11 cellular contexts compared by ENCODE assay signal in genomic region chr13:21043898-21044297, GRCh38. TPM values are rescaled to one million over a fixed set of nuclear protein-coding genes. Genes with fewer than 3 reads are reported as not detected.
A peak's percentile ranks its signal among the peaks of the same experiment; 100 is the strongest.
DNase-seq lines count a peak whose midpoint lies in the region; ATAC-seq and TF ChIP-seq lines count a peak whose summit lies in the region.
"Had no signal": no experiment of that assay in that cellular context is flagged by ENCODE, and none has a peak within 500 bp of the region (broad histone marks: within the 10 kb centered on the region; RNA-seq: fewer than 3 reads in every experiment).

No MANE protein-coding gene starts in this region.

- no peak overlapping the region for H2BK120ac ChIP-seq in IMR-90 (ENCODE audit: low read depth, low read length)

- H3K4me1 ChIP-seq in IMR-90 (ENCODE audit: control insufficient read depth, insufficient read depth, low read length): peaks cover 38% of the 10 kb centered on the region
- H3K4me1 ChIP-seq in esophagus muscularis mucosa: peaks cover 82 to 100% (median 99%) of the 10 kb centered on the region in 4 donors
- H3K4me1 ChIP-seq in transverse colon: peaks cover 14 to 61% (median 35%) of the 10 kb centered on the region in 4 donors
- H3K4me1 ChIP-seq: foreskin keratinocyte had no signal

- H4K8ac ChIP-seq in IMR-90 (ENCODE audit: low read depth in 2 of 2, low read length in 2 of 2): no peak overlapping the region

- dilution Hi-C loops in IMR-90 (cut with HindIII; ENCODE audit: low sequenced_read_pairs, unreplicated experiment): no loop called here

- DNase-seq in IMR-90: peak; percentile 96
- DNase-seq in esophagus muscularis mucosa (ENCODE audit: extremely low spot score): no peak
- peak; percentile 24 for DNase-seq in mucosa of gallbladder (ENCODE audit: low spot score)
- DNase-seq in transverse colon: no peak
- DNase-seq in glutamatergic neuron: no peak
- DNase-seq in kidney tubule cell (ENCODE audit: low spot score): no peak
- no peak for DNase-seq in activated T-helper 1 cell treated with anti-CD3 and anti-CD28 coated beads, Interleukin-12 subunit alpha, Interleukin-12 subunit beta, Interleukin-2, Interleukin-4 antibody, amounts not matched to agents 30 ng/mL and 10 ng/mL and 1 ng/mL, durations not matched to agents 14 hours and 24 hours and 36 hours (ENCODE audit: low spot score)
- DNase-seq: foreskin keratinocyte, NCI-H1930 had no signal

- H3K56ac ChIP-seq in IMR-90 (ENCODE audit: extremely low read depth, insufficient read depth, low read length): no peak overlapping the region

- H2BK20ac ChIP-seq in IMR-90 (ENCODE audit: low read depth, low read length): no peak overlapping the region

- intact Hi-C loops in IMR-90 (cut with micrococcal nuclease) (loop anchor here (1.0 to 5.0 kb wide), 4 partner anchors 29 to 101 kb away; no protein-coding TSS in a partner anchor), esophagus muscularis mucosa (cut with DNase I) (no loop called here), transverse colon (cut with DNase I; ENCODE audit: low total_unique reads) (no loop called here)
- intact Hi-C loops in activated T-helper 1 cell treated with anti-CD3 and anti-CD28 coated beads, Interleukin-12 subunit alpha, Interleukin-12 subunit beta, Interleukin-2, Interleukin-4 antibody, amounts not matched to agents 30 ng/mL and 10 ng/mL and 1 ng/mL, durations not matched to agents 14 hours and 24 hours and 36 hours (cut with micrococcal nuclease): no loop called here

- peaks cover 4% of the 10 kb centered on the region for H3K27me3 Mint-ChIP-seq in glutamatergic neuron (ENCODE audit: unreplicated experiment)
- H3K27me3 Mint-ChIP-seq in activated T-helper 1 cell treated with anti-CD3 and anti-CD28 coated beads, Interleukin-12 subunit alpha, Interleukin-12 subunit beta, Interleukin-2, Interleukin-4 antibody, amounts not matched to agents 30 ng/mL and 10 ng/mL and 1 ng/mL, durations not matched to agents 14 hours and 24 hours and 36 hours (ENCODE audit: insufficient read depth): peaks cover 6% of the 10 kb centered on the region

- peaks cover 30% of the 10 kb centered on the region for H3K9me1 ChIP-seq in IMR-90 (ENCODE audit: insufficient read depth, low read length)

- peak overlapping the region; percentile 85 for H2BK5ac ChIP-seq in IMR-90 (ENCODE audit: low read depth, low read length, poor library complexity, severe bottlenecking)

- no peaks in the 10 kb centered on the region for H3K36me3 Mint-ChIP-seq in glutamatergic neuron (ENCODE audit: unreplicated experiment)
- H3K36me3 Mint-ChIP-seq in activated T-helper 1 cell treated with anti-CD3 and anti-CD28 coated beads, Interleukin-12 subunit alpha, Interleukin-12 subunit beta, Interleukin-2, Interleukin-4 antibody, amounts not matched to agents 30 ng/mL and 10 ng/mL and 1 ng/mL, durations not matched to agents 14 hours and 24 hours and 36 hours (ENCODE audit: low read depth): no peaks in the 10 kb centered on the region

- BruUV-seq in IMR-90 (replicated peaks; lab: Mats Ljungman, UMichigan): no TSS peak

- no peak for TF ChIP-seq CTCF in IMR-90 (conservative IDR thresholded peaks at IDR 0.05; ENCODE audit: low read depth, low read length)
- TF ChIP-seq CTCF in esophagus muscularis mucosa (IDR thresholded peaks at IDR 0.05): no peak
- no peak for TF ChIP-seq CTCF in transverse colon (IDR thresholded peaks at IDR 0.05)
- no peak for TF ChIP-seq CTCF in glutamatergic neuron (IDR thresholded peaks at IDR 0.05; ENCODE audit: partially characterized antibody, unreplicated experiment)

- H4K91ac ChIP-seq in IMR-90 (ENCODE audit: insufficient read depth, low read depth, low read length): no peak overlapping the region

- H3K4ac ChIP-seq in IMR-90 (ENCODE audit: low read depth, low read length): no peak overlapping the region

- no peak overlapping the region for H2AK5ac ChIP-seq in IMR-90 (ENCODE audit: low read depth, low read length)

- TF ChIP-seq POLR2A in IMR-90 (IDR thresholded peaks at IDR 0.05; ENCODE audit: low read depth, low read length) (no peak), esophagus muscularis mucosa (IDR thresholded peaks at IDR 0.05; ENCODE audit: low read depth) (no peak), transverse colon (IDR thresholded peaks at IDR 0.05) (no peak)

- TF ChIP-seq EP300 in esophagus muscularis mucosa (IDR thresholded peaks at IDR 0.05): peak; percentile 41
- peak; percentile 10 for TF ChIP-seq EP300 in transverse colon (IDR thresholded peaks at IDR 0.05; ENCODE audit: low read depth)

- CTCF ChIA-PET in IMR-90 (lab: Yijun Ruan, JAX): interaction anchor here (1.1 to 1.9 kb wide), 2 partner anchors 13 to 28 kb away, joined by 3 to 5 read pairs; no protein-coding TSS in a partner anchor

- ATAC-seq in IMR-90 (ENCODE audit: low read depth): peak; percentile 91
- ATAC-seq in GM18870 (IDR thresholded peaks at IDR 0.05; ENCODE audit: unreplicated experiment): no peak
- ATAC-seq: foreskin keratinocyte had no signal

- no peak overlapping the region for H2AFZ ChIP-seq in IMR-90 (replicated peaks; ENCODE audit: low read length, poor library complexity)

- H3K4me2 ChIP-seq in IMR-90 (ENCODE audit: low read depth, low read length): peak overlapping the region; percentile 53; the same call in 1 of the 2 replicates

- H2BK15ac ChIP-seq in IMR-90 (ENCODE audit: low read depth, low read length): no peak overlapping the region

- H3K9me3 Mint-ChIP-seq in glutamatergic neuron (ENCODE audit: unreplicated experiment): peaks cover 1% of the 10 kb centered on the region
- H3K9me3 Mint-ChIP-seq in activated T-helper 1 cell treated with anti-CD3 and anti-CD28 coated beads, Interleukin-12 subunit alpha, Interleukin-12 subunit beta, Interleukin-2, Interleukin-4 antibody, amounts not matched to agents 30 ng/mL and 10 ng/mL and 1 ng/mL, durations not matched to agents 14 hours and 24 hours and 36 hours: no peaks in the 10 kb centered on the region

- H3K79me1 ChIP-seq in IMR-90 (ENCODE audit: low read depth in 1 of 2, low read length in 2 of 2): peaks cover 16 to 71% of the 10 kb centered on the region in 2 experiments

- H3K27me3 ChIP-seq in IMR-90 (ENCODE audit: control insufficient read depth, insufficient read depth, low read length): no peaks in the 10 kb centered on the region
- no peaks in the 10 kb centered on the region for H3K27me3 ChIP-seq in esophagus muscularis mucosa
- no peaks in the 10 kb centered on the region for H3K27me3 ChIP-seq in transverse colon
- H3K27me3 ChIP-seq: foreskin keratinocyte had no signal

- no peak overlapping the region for H3K14ac ChIP-seq in IMR-90 (replicated peaks; ENCODE audit: low read depth, low read length)

- no peak overlapping the region for H2AK9ac ChIP-seq in IMR-90 (replicated peaks; ENCODE audit: low read depth, low read length, poor library complexity)

- in situ Hi-C loops in IMR-90 (cut with MboI; ENCODE audit: low sequenced_read_pairs) (no loop called here), transverse colon (cut with MboI; ENCODE audit: low pct_ligation_motif_present in 1 of 4, low pct_unique_long_range_greater_than_20kb in 1 of 4, low sequenced_read_pairs in 3 of 4) (no loop called here)

- H3K36me3 ChIP-seq in IMR-90 (ENCODE audit: control insufficient read depth, insufficient read depth, low read length) (peaks cover 40% of the 10 kb centered on the region), esophagus muscularis mucosa (peaks cover 0 to 11% (median 3%) of the 10 kb centered on the region in 4 donors), transverse colon (no peaks in the 10 kb centered on the region)

- no peak overlapping the region for H3K4me3 ChIP-seq in IMR-90 (ENCODE audit: insufficient read depth, low read depth, low read length)
- H3K4me3 ChIP-seq in esophagus muscularis mucosa: no peak overlapping the region
- H3K4me3 ChIP-seq in transverse colon: no peak overlapping the region
- H3K4me3 ChIP-seq: skin epidermis had no signal

- POLR2A ChIA-PET in IMR-90 (lab: Charles Lee; ENCODE audit: unreplicated experiment): no interaction called here

- no peak overlapping the region for H3K27ac Mint-ChIP-seq in glutamatergic neuron (ENCODE audit: unreplicated experiment)
- H3K27ac Mint-ChIP-seq in activated T-helper 1 cell treated with anti-CD3 and anti-CD28 coated beads, Interleukin-12 subunit alpha, Interleukin-12 subunit beta, Interleukin-2, Interleukin-4 antibody, amounts not matched to agents 30 ng/mL and 10 ng/mL and 1 ng/mL, durations not matched to agents 14 hours and 24 hours and 36 hours: no peak overlapping the region

- no peak overlapping the region for H3K9ac ChIP-seq in IMR-90 (ENCODE audit: low read depth, low read length)

- H3K9me3 ChIP-seq in IMR-90 (ENCODE audit: control insufficient read depth, insufficient read depth, low read length) (no peaks in the 10 kb centered on the region), esophagus muscularis mucosa (no peaks in the 10 kb centered on the region), transverse colon (no peaks in the 10 kb centered on the region)

- no peak; the same call in 1 of the 2 replicates for TF ChIP-seq RAD21 in IMR-90 (IDR thresholded peaks at IDR 0.05; ENCODE audit: low read length)

- 0% methylated on average over 1 of the region's 2 CpGs; no CpG with 5 or more reads in 1 of the 2 experiments for WGBS in IMR-90 (ENCODE audit: extremely low coverage in 2 of 2, insufficient read length in 1 of 2), 2 experiments
- WGBS in esophagus muscularis mucosa: 23% methylated on average over 2 of the region's 2 CpGs
- 43 to 58% methylated on average over 2 of the region's 2 CpGs for WGBS in transverse colon (ENCODE audit: low coverage in 1 of 2), 2 donors

- H3K4me1 Mint-ChIP-seq in glutamatergic neuron (ENCODE audit: low read depth, unreplicated experiment): peaks cover 13% of the 10 kb centered on the region
- H3K4me1 Mint-ChIP-seq in activated T-helper 1 cell treated with anti-CD3 and anti-CD28 coated beads, Interleukin-12 subunit alpha, Interleukin-12 subunit beta, Interleukin-2, Interleukin-4 antibody, amounts not matched to agents 30 ng/mL and 10 ng/mL and 1 ng/mL, durations not matched to agents 14 hours and 24 hours and 36 hours (ENCODE audit: low read depth): peaks cover 7% of the 10 kb centered on the region

- H3K27ac ChIP-seq in IMR-90 (ENCODE audit: insufficient read depth, low read length) (peak overlapping the region; percentile 12; the same call in 1 of the 2 replicates), esophagus muscularis mucosa (replicated peaks in 1 of 4) (peak overlapping the region; percentile 71 to 79 (median 74)), transverse colon (peak overlapping the region; percentile 56 to 76 (median 72))
- H3K27ac ChIP-seq: foreskin keratinocyte, skin epidermis had no signal

- no peak overlapping the region for H3K23ac ChIP-seq in IMR-90 (ENCODE audit: low read depth, low read length)

- no peak overlapping the region for H3K4me3 Mint-ChIP-seq in glutamatergic neuron (ENCODE audit: unreplicated experiment)
- no peak overlapping the region for H3K4me3 Mint-ChIP-seq in activated T-helper 1 cell treated with anti-CD3 and anti-CD28 coated beads, Interleukin-12 subunit alpha, Interleukin-12 subunit beta, Interleukin-2, Interleukin-4 antibody, amounts not matched to agents 30 ng/mL and 10 ng/mL and 1 ng/mL, durations not matched to agents 14 hours and 24 hours and 36 hours

- no peak overlapping the region for H4K5ac ChIP-seq in IMR-90 (ENCODE audit: low read depth, low read length)

- peaks cover 96% of the 10 kb centered on the region for H4K20me1 ChIP-seq in IMR-90 (ENCODE audit: insufficient read depth, low read length)

- H3K18ac ChIP-seq in IMR-90 (ENCODE audit: low read depth, low read length): no peak overlapping the region

RNA-seq across cellular contexts. Expression of gene LATS2, which starts 17.5 kb away (rescaled TPM):
- total RNA-seq in IMR-90 (2012; rRNA removed) (12.7 and 16.4 TPM in 2 replicates), esophagus muscularis mucosa (10 to 100 TPM; 49.8 to 93.8 (median 77.0) TPM), mucosa of gallbladder (35.1 TPM), transverse colon (10 to 100 TPM in 3 of 4 donors, 1 to 10 TPM in 1; 8.9 to 15.7 (median 12.5) TPM), glutamatergic neuron (ENCODE audit: unreplicated experiment) (2.2 TPM)
- polyA plus RNA-seq in IMR-90 (2012; rRNA removed): 22.4 and 36.9 TPM in 2 replicates
- polyA plus RNA-seq in IMR-90 (2012; cell fraction: cytosol; rRNA removed): 18.2 and 24.6 TPM in 2 replicates
- 41.2 and 51.8 TPM in 2 replicates for polyA plus RNA-seq in IMR-90 (2012; cell fraction: nucleus; rRNA removed; ENCODE audit: low replicate concordance)
- 2.2 and 2.5 TPM in 2 replicates for total RNA-seq in activated T-helper 1 cell treated with anti-CD3 and anti-CD28 coated beads, Interleukin-12 subunit alpha, Interleukin-12 subunit beta, Interleukin-2, Interleukin-4 antibody, amounts not matched to agents 30 ng/mL and 10 ng/mL and 1 ng/mL, durations not matched to agents 14 hours and 24 hours and 36 hours

Comparison
In these comparisons a context has a peak if more than half of its experiments do, and no peak if none do; other contexts are left out.
1. DNase-seq: peak in IMR-90 (single experiment) and mucosa of gallbladder (single experiment); none in esophagus muscularis mucosa (single experiment), transverse colon (single experiment), glutamatergic neuron (single experiment), kidney tubule cell (single experiment) and activated T-helper 1 cell treated with anti-CD3 and anti-CD28 coated beads, Interleukin-12 subunit alpha, Interleukin-12 subunit beta, Interleukin-2, Interleukin-4 antibody, amounts not matched to agents 30 ng/mL and 10 ng/mL and 1 ng/mL, durations not matched to agents 14 hours and 24 hours and 36 hours (single experiment).
2. H3K27ac ChIP-seq: peak in every context shown above with its lines; median percentile 74 in esophagus muscularis mucosa; 72 in transverse colon; 12 in IMR-90.